1 cellular context compared by ENCODE assay signal in the genomic region with DNA sequence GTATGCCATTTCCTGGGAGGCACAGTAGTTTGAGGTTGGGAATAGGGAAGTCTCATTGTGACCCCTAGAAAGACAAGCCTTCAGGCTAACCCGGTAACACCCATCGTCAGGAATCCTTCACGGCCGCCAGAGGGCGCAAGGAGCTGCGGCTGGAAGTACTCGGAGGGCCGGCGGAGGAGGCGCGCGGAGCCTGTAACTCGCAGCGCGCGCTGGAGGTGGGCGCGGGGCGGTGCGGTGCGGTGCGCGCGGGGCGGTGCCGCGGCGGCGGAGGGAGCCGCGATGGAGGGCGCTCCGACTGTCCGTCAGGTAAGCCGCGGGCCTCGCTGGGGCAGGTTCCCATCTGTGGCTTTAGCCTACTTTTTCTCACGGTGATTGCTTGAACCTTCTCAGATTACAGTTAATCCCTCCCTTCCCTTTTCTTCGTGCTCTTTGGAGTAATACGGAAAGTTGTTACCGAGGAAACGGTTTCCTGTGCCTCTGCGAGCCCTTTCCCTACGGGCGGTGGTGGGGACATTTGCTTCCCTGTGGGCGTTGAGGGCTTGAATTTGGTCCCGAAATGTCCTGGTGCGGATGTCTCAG.
A peak's percentile ranks its signal among the peaks of the same experiment; 100 is the strongest.
TF ChIP-seq lines count a peak whose summit lies in the region.

A gene (plus strand): TSS at position 158 of the 579 bp plus-strand sequence. CDS start 122 bp downstream, at position 280.

TF ChIP-seq in GM12878, 131 proteins besides CTCF, POLR2A, EP300 and RAD21 (continued from another document):
- TF ChIP-seq, protein P1, sequence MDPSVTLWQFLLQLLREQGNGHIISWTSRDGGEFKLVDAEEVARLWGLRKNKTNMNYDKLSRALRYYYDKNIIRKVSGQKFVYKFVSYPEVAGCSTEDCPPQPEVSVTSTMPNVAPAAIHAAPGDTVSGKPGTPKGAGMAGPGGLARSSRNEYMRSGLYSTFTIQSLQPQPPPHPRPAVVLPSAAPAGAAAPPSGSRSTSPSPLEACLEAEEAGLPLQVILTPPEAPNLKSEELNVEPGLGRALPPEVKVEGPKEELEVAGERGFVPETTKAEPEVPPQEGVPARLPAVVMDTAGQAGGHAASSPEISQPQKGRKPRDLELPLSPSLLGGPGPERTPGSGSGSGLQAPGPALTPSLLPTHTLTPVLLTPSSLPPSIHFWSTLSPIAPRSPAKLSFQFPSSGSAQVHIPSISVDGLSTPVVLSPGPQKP (IDR thresholded peaks at IDR 0.05; ENCODE audit: low read depth, low read length) = no peak
- peak; percentile 82; the same call in 1 of the 2 replicates for TF ChIP-seq BACH1 (IDR thresholded peaks at IDR 0.05; ENCODE audit: borderline replicate concordance)
- TF ChIP-seq, protein P2, sequence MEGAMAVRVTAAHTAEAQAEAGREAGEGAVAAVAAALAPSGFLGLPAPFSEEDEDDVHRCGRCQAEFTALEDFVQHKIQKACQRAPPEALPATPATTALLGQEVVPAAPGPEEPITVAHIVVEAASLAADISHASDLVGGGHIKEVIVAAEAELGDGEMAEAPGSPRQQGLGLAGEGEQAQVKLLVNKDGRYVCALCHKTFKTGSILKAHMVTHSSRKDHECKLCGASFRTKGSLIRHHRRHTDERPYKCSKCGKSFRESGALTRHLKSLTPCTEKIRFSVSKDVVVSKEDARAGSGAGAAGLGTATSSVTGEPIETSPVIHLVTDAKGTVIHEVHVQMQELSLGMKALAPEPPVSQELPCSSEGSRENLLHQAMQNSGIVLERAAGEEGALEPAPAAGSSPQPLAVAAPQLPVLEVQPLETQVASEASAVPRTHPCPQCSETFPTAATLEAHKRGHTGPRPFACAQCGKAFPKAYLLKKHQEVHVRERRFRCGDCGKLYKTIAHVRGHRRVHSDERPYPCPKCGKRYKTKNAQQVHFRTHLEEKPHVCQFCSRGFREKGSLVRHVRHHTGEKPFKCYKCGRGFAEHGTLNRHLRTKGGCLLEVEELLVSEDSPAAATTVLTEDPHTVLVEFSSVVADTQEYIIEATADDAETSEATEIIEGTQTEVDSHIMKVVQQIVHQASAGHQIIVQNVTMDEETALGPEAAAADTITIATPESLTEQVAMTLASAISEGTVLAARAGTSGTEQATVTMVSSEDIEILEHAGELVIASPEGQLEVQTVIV (IDR thresholded peaks at IDR 0.05; ENCODE audit: borderline replicate concordance, partially characterized antibody) = no peak
- TF ChIP-seq PAX5 (IDR thresholded peaks at IDR 0.05; ENCODE audit: borderline replicate concordance, low read depth, low read length) = 0 out of 2 replicates have a peak, but pooled peaks have one; percentile 11
- TF ChIP-seq, protein P3, sequence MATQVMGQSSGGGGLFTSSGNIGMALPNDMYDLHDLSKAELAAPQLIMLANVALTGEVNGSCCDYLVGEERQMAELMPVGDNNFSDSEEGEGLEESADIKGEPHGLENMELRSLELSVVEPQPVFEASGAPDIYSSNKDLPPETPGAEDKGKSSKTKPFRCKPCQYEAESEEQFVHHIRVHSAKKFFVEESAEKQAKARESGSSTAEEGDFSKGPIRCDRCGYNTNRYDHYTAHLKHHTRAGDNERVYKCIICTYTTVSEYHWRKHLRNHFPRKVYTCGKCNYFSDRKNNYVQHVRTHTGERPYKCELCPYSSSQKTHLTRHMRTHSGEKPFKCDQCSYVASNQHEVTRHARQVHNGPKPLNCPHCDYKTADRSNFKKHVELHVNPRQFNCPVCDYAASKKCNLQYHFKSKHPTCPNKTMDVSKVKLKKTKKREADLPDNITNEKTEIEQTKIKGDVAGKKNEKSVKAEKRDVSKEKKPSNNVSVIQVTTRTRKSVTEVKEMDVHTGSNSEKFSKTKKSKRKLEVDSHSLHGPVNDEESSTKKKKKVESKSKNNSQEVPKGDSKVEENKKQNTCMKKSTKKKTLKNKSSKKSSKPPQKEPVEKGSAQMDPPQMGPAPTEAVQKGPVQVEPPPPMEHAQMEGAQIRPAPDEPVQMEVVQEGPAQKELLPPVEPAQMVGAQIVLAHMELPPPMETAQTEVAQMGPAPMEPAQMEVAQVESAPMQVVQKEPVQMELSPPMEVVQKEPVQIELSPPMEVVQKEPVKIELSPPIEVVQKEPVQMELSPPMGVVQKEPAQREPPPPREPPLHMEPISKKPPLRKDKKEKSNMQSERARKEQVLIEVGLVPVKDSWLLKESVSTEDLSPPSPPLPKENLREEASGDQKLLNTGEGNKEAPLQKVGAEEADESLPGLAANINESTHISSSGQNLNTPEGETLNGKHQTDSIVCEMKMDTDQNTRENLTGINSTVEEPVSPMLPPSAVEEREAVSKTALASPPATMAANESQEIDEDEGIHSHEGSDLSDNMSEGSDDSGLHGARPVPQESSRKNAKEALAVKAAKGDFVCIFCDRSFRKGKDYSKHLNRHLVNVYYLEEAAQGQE (IDR thresholded peaks at IDR 0.05; ENCODE audit: low read depth, low read length) = no peak
- TF ChIP-seq, protein P4, sequence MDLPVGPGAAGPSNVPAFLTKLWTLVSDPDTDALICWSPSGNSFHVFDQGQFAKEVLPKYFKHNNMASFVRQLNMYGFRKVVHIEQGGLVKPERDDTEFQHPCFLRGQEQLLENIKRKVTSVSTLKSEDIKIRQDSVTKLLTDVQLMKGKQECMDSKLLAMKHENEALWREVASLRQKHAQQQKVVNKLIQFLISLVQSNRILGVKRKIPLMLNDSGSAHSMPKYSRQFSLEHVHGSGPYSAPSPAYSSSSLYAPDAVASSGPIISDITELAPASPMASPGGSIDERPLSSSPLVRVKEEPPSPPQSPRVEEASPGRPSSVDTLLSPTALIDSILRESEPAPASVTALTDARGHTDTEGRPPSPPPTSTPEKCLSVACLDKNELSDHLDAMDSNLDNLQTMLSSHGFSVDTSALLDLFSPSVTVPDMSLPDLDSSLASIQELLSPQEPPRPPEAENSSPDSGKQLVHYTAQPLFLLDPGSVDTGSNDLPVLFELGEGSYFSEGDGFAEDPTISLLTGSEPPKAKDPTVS (IDR thresholded peaks at IDR 0.05; ENCODE audit: low read depth, low read length) = no peak
- no peak for TF ChIP-seq HDAC2 (IDR thresholded peaks at IDR 0.05)
- no peak for TF ChIP-seq MTA2 (IDR thresholded peaks at IDR 0.05; ENCODE audit: low read depth)
TF ChIP-seq in GM12878: peak in this region for 42.
